26 cellular contexts compared by ENCODE assay signal in the genomic region with DNA sequence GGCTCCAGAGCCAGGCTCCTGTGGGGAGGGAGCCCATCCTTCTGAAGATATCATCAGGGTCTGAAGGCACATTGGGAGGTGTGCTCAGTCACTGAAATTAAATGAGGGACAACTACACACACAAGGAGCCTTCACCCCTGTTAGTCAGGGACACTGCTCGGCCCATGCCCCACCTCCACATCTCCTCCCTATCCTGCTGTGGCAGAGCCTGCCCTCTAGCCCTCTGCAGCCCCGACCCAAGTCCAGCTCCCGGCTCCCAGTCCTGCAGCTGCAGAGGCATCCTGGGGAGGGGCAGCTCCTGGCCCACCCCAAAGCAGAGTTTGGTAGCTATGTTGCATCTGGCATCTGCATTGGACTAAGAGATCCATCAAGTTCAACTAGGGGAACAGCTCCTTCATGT.
"Had no signal": no experiment of that assay in that cellular context is flagged by ENCODE, and none has a peak within 500 bp of the region (broad histone marks: within the 10 kb centered on the region; RNA-seq: fewer than 3 reads in every experiment).

No MANE protein-coding gene starts in this region.

- ATAC-seq: effector memory CD8-positive, alpha-beta T cell; esophagus mucosa; gastrocnemius medialis; gastroesophageal sphincter; heart left ventricle; heart right ventricle had no signal

- H3K27ac ChIP-seq: colonic mucosa, coronary artery, dorsolateral prefrontal cortex, epithelial cell of prostate, esophagus squamous epithelium, gastrocnemius medialis, gastroesophageal sphincter, heart left ventricle, heart right ventricle had no signal

- H3K36me3 ChIP-seq: colonic mucosa, esophagus squamous epithelium, gastrocnemius medialis, gastroesophageal sphincter, heart left ventricle, heart right ventricle had no signal

- H3K27ac Mint-ChIP-seq: dendritic cell treated with granulocyte-macrophage colony-stimulating factor and Interleukin-4, amounts not matched to agents 40 ng/mL and 50 ng/mL, for 4 days; effector memory CD8-positive, alpha-beta T cell; endodermal cell had no signal

- H3K9me3 ChIP-seq: colonic mucosa, gastrocnemius medialis had no signal

- DNase-seq: colonic mucosa; cortex of kidney; dermis blood vessel endothelial cell; effector CD4-positive, alpha-beta T cell; effector CD8-positive, alpha-beta T cell; effector memory CD4-positive, alpha-beta T cell; effector memory CD8-positive, alpha-beta T cell; endodermal cell; erythroblast; esophagus squamous epithelium; foreskin fibroblast; foreskin melanocyte; gastrocnemius medialis; glutamatergic neuron; head of caudate nucleus; heart right ventricle had no signal

- H3K4me3 ChIP-seq: colonic mucosa, coronary artery, dorsolateral prefrontal cortex, esophagus squamous epithelium, gastrocnemius medialis, gastroesophageal sphincter, heart left ventricle, heart right ventricle had no signal

- H3K4me3 Mint-ChIP-seq: dendritic cell treated with granulocyte-macrophage colony-stimulating factor and Interleukin-4, amounts not matched to agents 40 ng/mL and 50 ng/mL, for 4 days; effector memory CD8-positive, alpha-beta T cell; endodermal cell had no signal

- H3K4me1 ChIP-seq: colonic mucosa, esophagus squamous epithelium, gastrocnemius medialis, gastroesophageal sphincter, heart left ventricle, heart right ventricle had no signal

- FAIRE-seq: colon, endometrium, endothelial cell of umbilical vein had no signal

- H3K4me1 Mint-ChIP-seq: endodermal cell had no signal

- H3K27me3 ChIP-seq: colonic mucosa, esophagus squamous epithelium, gastrocnemius medialis had no signal
